In genomic region chr6:144162977-144163376, GRCh38 we compare ENCODE assay signal across 1 cellular context.
TF ChIP-seq lines count a peak whose summit lies in the region.

No MANE protein-coding gene starts in this region.

TF ChIP-seq in GM23338, 12 proteins besides CTCF, POLR2A, EP300 and RAD21 (continued from another document):
- TF ChIP-seq, protein P1, sequence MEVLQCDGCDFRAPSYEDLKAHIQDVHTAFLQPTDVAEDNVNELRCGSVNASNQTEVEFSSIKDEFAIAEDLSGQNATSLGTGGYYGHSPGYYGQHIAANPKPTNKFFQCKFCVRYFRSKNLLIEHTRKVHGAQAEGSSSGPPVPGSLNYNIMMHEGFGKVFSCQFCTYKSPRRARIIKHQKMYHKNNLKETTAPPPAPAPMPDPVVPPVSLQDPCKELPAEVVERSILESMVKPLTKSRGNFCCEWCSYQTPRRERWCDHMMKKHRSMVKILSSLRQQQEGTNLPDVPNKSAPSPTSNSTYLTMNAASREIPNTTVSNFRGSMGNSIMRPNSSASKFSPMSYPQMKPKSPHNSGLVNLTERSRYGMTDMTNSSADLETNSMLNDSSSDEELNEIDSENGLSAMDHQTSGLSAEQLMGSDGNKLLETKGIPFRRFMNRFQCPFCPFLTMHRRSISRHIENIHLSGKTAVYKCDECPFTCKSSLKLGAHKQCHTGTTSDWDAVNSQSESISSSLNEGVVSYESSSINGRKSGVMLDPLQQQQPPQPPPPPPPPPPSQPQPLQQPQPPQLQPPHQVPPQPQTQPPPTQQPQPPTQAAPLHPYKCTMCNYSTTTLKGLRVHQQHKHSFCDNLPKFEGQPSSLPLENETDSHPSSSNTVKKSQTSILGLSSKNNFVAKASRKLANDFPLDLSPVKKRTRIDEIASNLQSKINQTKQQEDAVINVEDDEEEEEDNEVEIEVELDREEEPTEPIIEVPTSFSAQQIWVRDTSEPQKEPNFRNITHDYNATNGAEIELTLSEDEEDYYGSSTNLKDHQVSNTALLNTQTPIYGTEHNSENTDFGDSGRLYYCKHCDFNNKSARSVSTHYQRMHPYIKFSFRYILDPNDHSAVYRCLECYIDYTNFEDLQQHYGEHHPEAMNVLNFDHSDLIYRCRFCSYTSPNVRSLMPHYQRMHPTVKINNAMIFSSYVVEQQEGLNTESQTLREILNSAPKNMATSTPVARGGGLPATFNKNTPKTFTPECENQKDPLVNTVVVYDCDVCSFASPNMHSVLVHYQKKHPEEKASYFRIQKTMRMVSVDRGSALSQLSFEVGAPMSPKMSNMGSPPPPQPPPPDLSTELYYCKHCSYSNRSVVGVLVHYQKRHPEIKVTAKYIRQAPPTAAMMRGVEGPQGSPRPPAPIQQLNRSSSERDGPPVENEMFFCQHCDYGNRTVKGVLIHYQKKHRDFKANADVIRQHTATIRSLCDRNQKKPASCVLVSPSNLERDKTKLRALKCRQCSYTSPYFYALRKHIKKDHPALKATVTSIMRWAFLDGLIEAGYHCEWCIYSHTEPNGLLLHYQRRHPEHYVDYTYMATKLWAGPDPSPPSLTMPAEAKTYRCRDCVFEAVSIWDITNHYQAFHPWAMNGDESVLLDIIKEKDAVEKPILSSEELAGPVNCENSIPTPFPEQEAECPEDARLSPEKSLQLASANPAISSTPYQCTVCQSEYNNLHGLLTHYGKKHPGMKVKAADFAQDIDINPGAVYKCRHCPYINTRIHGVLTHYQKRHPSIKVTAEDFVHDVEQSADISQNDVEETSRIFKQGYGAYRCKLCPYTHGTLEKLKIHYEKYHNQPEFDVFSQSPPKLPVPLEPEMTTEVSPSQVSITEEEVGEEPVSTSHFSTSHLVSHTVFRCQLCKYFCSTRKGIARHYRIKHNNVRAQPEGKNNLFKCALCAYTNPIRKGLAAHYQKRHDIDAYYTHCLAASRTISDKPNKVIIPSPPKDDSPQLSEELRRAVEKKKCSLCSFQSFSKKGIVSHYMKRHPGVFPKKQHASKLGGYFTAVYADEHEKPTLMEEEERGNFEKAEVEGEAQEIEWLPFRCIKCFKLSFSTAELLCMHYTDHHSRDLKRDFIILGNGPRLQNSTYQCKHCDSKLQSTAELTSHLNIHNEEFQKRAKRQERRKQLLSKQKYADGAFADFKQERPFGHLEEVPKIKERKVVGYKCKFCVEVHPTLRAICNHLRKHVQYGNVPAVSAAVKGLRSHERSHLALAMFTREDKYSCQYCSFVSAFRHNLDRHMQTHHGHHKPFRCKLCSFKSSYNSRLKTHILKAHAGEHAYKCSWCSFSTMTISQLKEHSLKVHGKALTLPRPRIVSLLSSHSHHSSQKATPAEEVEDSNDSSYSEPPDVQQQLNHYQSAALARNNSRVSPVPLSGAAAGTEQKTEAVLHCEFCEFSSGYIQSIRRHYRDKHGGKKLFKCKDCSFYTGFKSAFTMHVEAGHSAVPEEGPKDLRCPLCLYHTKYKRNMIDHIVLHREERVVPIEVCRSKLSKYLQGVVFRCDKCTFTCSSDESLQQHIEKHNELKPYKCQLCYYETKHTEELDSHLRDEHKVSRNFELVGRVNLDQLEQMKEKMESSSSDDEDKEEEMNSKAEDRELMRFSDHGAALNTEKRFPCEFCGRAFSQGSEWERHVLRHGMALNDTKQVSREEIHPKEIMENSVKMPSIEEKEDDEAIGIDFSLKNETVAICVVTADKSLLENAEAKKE (CRISPR knock-in tag; IDR thresholded peaks at IDR 0.05): no peak
- no peak for TF ChIP-seq ZNF114 (CRISPR knock-in tag; IDR thresholded peaks at IDR 0.05)
- no peak for TF ChIP-seq REST (IDR thresholded peaks at IDR 0.05; ENCODE audit: unreplicated experiment)
- TF ChIP-seq JUNB (IDR thresholded peaks at IDR 0.05; ENCODE audit: unreplicated experiment): no peak
- no peak for TF ChIP-seq POLR2AphosphoS5 (IDR thresholded peaks at IDR 0.05; ENCODE audit: low read depth)
TF ChIP-seq in GM23338: peak in this region for 0.
